Comparison of ENCODE assay signal across 1 cellular context in genomic region chr20:63104312-63105181, GRCh38.
A peak's percentile ranks its signal among the peaks of the same experiment; 100 is the strongest.
TF ChIP-seq lines count a peak whose summit lies in the region.

No MANE protein-coding gene starts in this region.

TF ChIP-seq in K562, 482 proteins besides CTCF, POLR2A, EP300 and RAD21:
- no peak for TF ChIP-seq PBX2 (CRISPR knock-in tag; IDR thresholded peaks at IDR 0.05; ENCODE audit: low read depth)
- no peak for TF ChIP-seq PBX2 (tag; conservative IDR thresholded peaks at IDR 0.05; ENCODE audit: low read depth)
- TF ChIP-seq ZBTB40 (IDR thresholded peaks at IDR 0.05) = peak; percentile 70
- peak; percentile 39; the same call in 1 of the 2 replicates for TF ChIP-seq ZBTB40 (CRISPR knock-in tag; IDR thresholded peaks at IDR 0.05)
